In genomic region chr4:182916483-182917181, GRCh38 we compare ENCODE assay signal across 8 cellular contexts. TPM values are rescaled to one million over a fixed set of nuclear protein-coding genes. Genes with fewer than 3 reads are reported as not detected.
A peak's percentile ranks its signal among the peaks of the same experiment; 100 is the strongest.
DNase-seq lines count a peak whose midpoint lies in the region; ATAC-seq lines count a peak whose summit lies in the region.

No MANE protein-coding gene starts in this region.

- H3K27ac Mint-ChIP-seq in T-helper 2 cell treated with Interferon-gamma antibody and Interleukin-4, amounts not matched to agents 5 μg/mL and 100 μg/mL, for 36 hours: peak overlapping the region; percentile 91

- H3K4me3 Mint-ChIP-seq in T-helper 2 cell treated with Interferon-gamma antibody and Interleukin-4, amounts not matched to agents 5 μg/mL and 100 μg/mL, for 36 hours: peak overlapping the region; percentile 81

- peak; percentile 77 for DNase-seq in EL
- DNase-seq in T-helper 2 cell treated with Interferon-gamma antibody and Interleukin-4, amounts not matched to agents 5 μg/mL and 100 μg/mL, for 36 hours (ENCODE audit: low spot score): peak; percentile 38
- peak; percentile 35 for DNase-seq in cerebellum (ENCODE audit: low spot score)
- DNase-seq in left lobe of liver (ENCODE audit: low spot score): peak; percentile 59
- DNase-seq in stimulated activated CD4-positive, alpha-beta T cell treated with anti-CD3 and anti-CD28 coated beads, Interleukin-4, amount 100 ng/mL, for 4 hours: peak; percentile 16 to 30
- DNase-seq in midbrain (lab: John Stamatoyannopoulos, UW): no peak

- H3K27me3 ChIP-seq in HUES48 (ENCODE audit: control insufficient read depth, insufficient read depth, low read length): peaks cover 8% of the 10 kb centered on the region; the same call in 1 of the 2 replicates

- peaks cover 30% of the 10 kb centered on the region for H3K36me3 Mint-ChIP-seq in T-helper 2 cell treated with Interferon-gamma antibody and Interleukin-4, amounts not matched to agents 5 μg/mL and 100 μg/mL, for 36 hours (ENCODE audit: low read depth)

- H3K4me1 Mint-ChIP-seq in T-helper 2 cell treated with Interferon-gamma antibody and Interleukin-4, amounts not matched to agents 5 μg/mL and 100 μg/mL, for 36 hours (ENCODE audit: low read depth): peaks cover 45% of the 10 kb centered on the region

- H3K9ac ChIP-seq in HUES48 (ENCODE audit: low read depth, low read length): peak overlapping the region; percentile 80

- peaks cover 17% of the 10 kb centered on the region for H3K4me1 ChIP-seq in HUES48 (ENCODE audit: control insufficient read depth, insufficient read depth, low read length)

- no peaks in the 10 kb centered on the region for H3K27me3 Mint-ChIP-seq in T-helper 2 cell treated with Interferon-gamma antibody and Interleukin-4, amounts not matched to agents 5 μg/mL and 100 μg/mL, for 36 hours (ENCODE audit: low read depth)

- H3K4me3 ChIP-seq in HUES48 (ENCODE audit: low read depth, low read length): peak overlapping the region; percentile 80

- peak overlapping the region; percentile 78 for H3K27ac ChIP-seq in HUES48 (ENCODE audit: low read depth, low read length)

- H3K9me3 Mint-ChIP-seq in T-helper 2 cell treated with Interferon-gamma antibody and Interleukin-4, amounts not matched to agents 5 μg/mL and 100 μg/mL, for 36 hours: no peaks in the 10 kb centered on the region

- ATAC-seq in GM21526 (IDR thresholded peaks at IDR 0.05; ENCODE audit: low FRiP score, unreplicated experiment) (peak; percentile 21), left lobe of liver (peak; percentile 41)

- no peaks in the 10 kb centered on the region for H3K9me3 ChIP-seq in HUES48 (ENCODE audit: control insufficient read depth, insufficient read depth, low read length)

- peaks cover 30% of the 10 kb centered on the region for H3K36me3 ChIP-seq in HUES48 (ENCODE audit: control insufficient read depth, insufficient read depth, low read length)

RNA-seq across cellular contexts. Expression of gene DCTD, which starts 0.6 kb away (rescaled TPM):
- 32.7 TPM for total RNA-seq in cerebellum
- total RNA-seq in left lobe of liver: 56.9 TPM
